Comparison of ENCODE assay signal across 18 cellular contexts in genomic region chr10:102997998-102998397, GRCh38.
DNase-seq lines count a peak whose midpoint lies in the region; ATAC-seq and TF ChIP-seq lines count a peak whose summit lies in the region.
"Had no signal": no experiment of that assay in that cellular context is flagged by ENCODE, and none has a peak within 500 bp of the region (broad histone marks: within the 10 kb centered on the region; RNA-seq: fewer than 3 reads in every experiment).

No MANE protein-coding gene starts in this region.

- ATAC-seq in activated CD8-positive, alpha-beta T cell treated with anti-CD3 and anti-CD28 coated beads for 36 hours = peak; percentile 27
- no peak for ATAC-seq in activated CD8-positive, alpha-beta T cell treated with anti-CD3 and anti-CD28 coated beads, Interleukin-2, amount 10 ng/mL, durations not matched to agents 7 days and 5 days
- ATAC-seq: mucosa of descending colon had no signal

- POLR2A ChIA-PET in activated CD8-positive, alpha-beta T cell treated with anti-CD3 and anti-CD28 coated beads for 36 hours (lab: Charles Lee) = no interaction called here
- POLR2A ChIA-PET in activated CD8-positive, alpha-beta T cell treated with anti-CD3 and anti-CD28 coated beads, Interleukin-2, amount 10 ng/mL, durations not matched to agents 7 days and 5 days (lab: Charles Lee) = no interaction called here

- no peak overlapping the region for H2AFZ ChIP-seq in osteoblast (ENCODE audit: low read length)
- H2AFZ ChIP-seq: GM23248 had no signal

- no peak overlapping the region for H3K27ac ChIP-seq in osteoblast (ENCODE audit: low read depth, low read length)
- H3K27ac ChIP-seq: GM23248, Peyer's patch had no signal

- H3K4me3 Mint-ChIP-seq in activated CD8-positive, alpha-beta T cell treated with anti-CD3 and anti-CD28 coated beads for 36 hours = no peak overlapping the region
- no peak overlapping the region for H3K4me3 Mint-ChIP-seq in activated CD8-positive, alpha-beta T cell treated with anti-CD3 and anti-CD28 coated beads, Interleukin-2, amount 10 ng/mL, durations not matched to agents 7 days and 5 days
- no peak overlapping the region for H3K4me3 Mint-ChIP-seq in progenitor cell of endocrine pancreas (ENCODE audit: low read depth)
- H3K4me3 Mint-ChIP-seq: activated B cell treated with CpG ODN at 0.5 μM for 24 hours; CD8-positive, alpha-beta memory T cell had no signal

- H4K20me1 ChIP-seq in osteoblast (ENCODE audit: insufficient read depth, low read length) = peaks cover 4% of the 10 kb centered on the region

- H3K4me2 ChIP-seq in osteoblast (ENCODE audit: insufficient read depth, low read length) = no peak overlapping the region

- no peak overlapping the region for H3K27ac Mint-ChIP-seq in activated CD8-positive, alpha-beta T cell treated with anti-CD3 and anti-CD28 coated beads for 36 hours
- no peak overlapping the region for H3K27ac Mint-ChIP-seq in activated CD8-positive, alpha-beta T cell treated with anti-CD3 and anti-CD28 coated beads, Interleukin-2, amount 10 ng/mL, durations not matched to agents 7 days and 5 days
- no peak overlapping the region for H3K27ac Mint-ChIP-seq in progenitor cell of endocrine pancreas
- H3K27ac Mint-ChIP-seq: activated B cell treated with CpG ODN at 0.5 μM for 24 hours; CD8-positive, alpha-beta memory T cell had no signal

- H3K27me3 Mint-ChIP-seq in activated CD8-positive, alpha-beta T cell treated with anti-CD3 and anti-CD28 coated beads for 36 hours = no peaks in the 10 kb centered on the region
- H3K27me3 Mint-ChIP-seq in activated CD8-positive, alpha-beta T cell treated with anti-CD3 and anti-CD28 coated beads, Interleukin-2, amount 10 ng/mL, durations not matched to agents 7 days and 5 days (ENCODE audit: low read depth) = no peaks in the 10 kb centered on the region
- H3K27me3 Mint-ChIP-seq in progenitor cell of endocrine pancreas = no peaks in the 10 kb centered on the region
- H3K27me3 Mint-ChIP-seq: activated B cell treated with CpG ODN at 0.5 μM for 24 hours had no signal

- no peaks in the 10 kb centered on the region for H3K79me2 ChIP-seq in osteoblast (ENCODE audit: insufficient read depth, low read length)

- H3K4me1 ChIP-seq in HAP-1 = peaks cover 9% of the 10 kb centered on the region
- peaks cover 4% of the 10 kb centered on the region for H3K4me1 ChIP-seq in osteoblast (ENCODE audit: insufficient read depth, low read length)
- H3K4me1 ChIP-seq: Peyer's patch had no signal

- DNase-seq in activated CD8-positive, alpha-beta T cell treated with anti-CD3 and anti-CD28 coated beads for 36 hours = no peak
- DNase-seq in activated CD8-positive, alpha-beta T cell treated with anti-CD3 and anti-CD28 coated beads, Interleukin-2, amount 10 ng/mL, durations not matched to agents 7 days and 5 days = no peak
- DNase-seq in HAP-1 (ENCODE audit: low spot score in 2 of 2) (peak; percentile 29 to 58), NCI-H146 treated with DMSO at 0.1 percent for 48 hours (lab: John Stamatoyannopoulos, UW; ENCODE audit: unreplicated experiment) (peak; percentile 79), osteoblast (ENCODE audit: insufficient read length, low spot score, missing footprints) (peak; percentile 66), progenitor cell of endocrine pancreas (ENCODE audit: low spot score, unreplicated experiment) (no peak), NAMALWA (ENCODE audit: low spot score) (no peak), NCI-H1048 (lab: John Stamatoyannopoulos, UW) (no peak)
- DNase-seq: activated B cell treated with CpG ODN at 0.5 μM for 24 hours; CD8-positive, alpha-beta memory T cell; erythroblast; glutamatergic neuron; GM23248; kidney; mucosa of descending colon; NCI-H1105 treated with DMSO at 0.1 percent for 48 hours; Peyer's patch; posterior cingulate gyrus had no signal

- in situ Hi-C loops in HAP-1 (cut with MboI; ENCODE audit: low sequenced_read_pairs) = no loop called here

- H3K9me3 Mint-ChIP-seq in activated CD8-positive, alpha-beta T cell treated with anti-CD3 and anti-CD28 coated beads for 36 hours = peaks cover 2% of the 10 kb centered on the region
- no peaks in the 10 kb centered on the region for H3K9me3 Mint-ChIP-seq in activated CD8-positive, alpha-beta T cell treated with anti-CD3 and anti-CD28 coated beads, Interleukin-2, amount 10 ng/mL, durations not matched to agents 7 days and 5 days (ENCODE audit: insufficient read depth)
- no peaks in the 10 kb centered on the region for H3K9me3 Mint-ChIP-seq in progenitor cell of endocrine pancreas (ENCODE audit: low read depth)
- H3K9me3 Mint-ChIP-seq: activated B cell treated with CpG ODN at 0.5 μM for 24 hours had no signal

- H3K27me3 ChIP-seq in HAP-1 (ENCODE audit: low read depth) (no peaks in the 10 kb centered on the region), osteoblast (ENCODE audit: insufficient read depth, low read length) (no peaks in the 10 kb centered on the region)
- H3K27me3 ChIP-seq: Peyer's patch had no signal

- CTCF ChIA-PET in activated CD8-positive, alpha-beta T cell treated with anti-CD3 and anti-CD28 coated beads for 36 hours (lab: Charles Lee) = interaction anchor here (0.9 to 1.9 kb wide), 2 partner anchors 80 to 246 kb away, joined by 3 to 6 read pairs; no protein-coding TSS in a partner anchor
- CTCF ChIA-PET in activated CD8-positive, alpha-beta T cell treated with anti-CD3 and anti-CD28 coated beads, Interleukin-2, amount 10 ng/mL, durations not matched to agents 7 days and 5 days (lab: Charles Lee) = no interaction called here

- H3K4me3 ChIP-seq in HAP-1 = no peak overlapping the region
- no peak overlapping the region for H3K4me3 ChIP-seq in osteoblast (ENCODE audit: insufficient read depth, low read length)
- H3K4me3 ChIP-seq: GM23248, mucosa of descending colon, Peyer's patch had no signal

- no peak for TF ChIP-seq CTCF in activated CD8-positive, alpha-beta T cell treated with anti-CD3 and anti-CD28 coated beads for 36 hours (IDR thresholded peaks at IDR 0.05)
- TF ChIP-seq CTCF in osteoblast (IDR thresholded peaks at IDR 0.05; ENCODE audit: extremely low read depth, low read depth, low read length) (no peak), progenitor cell of endocrine pancreas (IDR thresholded peaks at IDR 0.05; ENCODE audit: unreplicated experiment) (no peak)

- H3K9me3 ChIP-seq in HAP-1 (no peaks in the 10 kb centered on the region), osteoblast (ENCODE audit: low read depth, low read length) (no peaks in the 10 kb centered on the region)
- H3K9me3 ChIP-seq: mucosa of descending colon, Peyer's patch had no signal

- H3K4me1 Mint-ChIP-seq in activated CD8-positive, alpha-beta T cell treated with anti-CD3 and anti-CD28 coated beads for 36 hours (ENCODE audit: low read depth) = peaks cover 13% of the 10 kb centered on the region
- peaks cover 14% of the 10 kb centered on the region for H3K4me1 Mint-ChIP-seq in activated CD8-positive, alpha-beta T cell treated with anti-CD3 and anti-CD28 coated beads, Interleukin-2, amount 10 ng/mL, durations not matched to agents 7 days and 5 days (ENCODE audit: low read depth)
- peaks cover 12% of the 10 kb centered on the region for H3K4me1 Mint-ChIP-seq in progenitor cell of endocrine pancreas (ENCODE audit: low read depth)
- H3K4me1 Mint-ChIP-seq: activated B cell treated with CpG ODN at 0.5 μM for 24 hours had no signal

- no peaks in the 10 kb centered on the region for H3K36me3 Mint-ChIP-seq in activated CD8-positive, alpha-beta T cell treated with anti-CD3 and anti-CD28 coated beads for 36 hours (ENCODE audit: low read depth)
- H3K36me3 Mint-ChIP-seq in activated CD8-positive, alpha-beta T cell treated with anti-CD3 and anti-CD28 coated beads, Interleukin-2, amount 10 ng/mL, durations not matched to agents 7 days and 5 days (ENCODE audit: low read depth) = peaks cover 2% of the 10 kb centered on the region
- H3K36me3 Mint-ChIP-seq in progenitor cell of endocrine pancreas (ENCODE audit: insufficient read depth) = no peaks in the 10 kb centered on the region

- H3K36me3 ChIP-seq in HAP-1 (replicated peaks) (no peaks in the 10 kb centered on the region), osteoblast (ENCODE audit: insufficient read depth, low read length) (no peaks in the 10 kb centered on the region)
- H3K36me3 ChIP-seq: Peyer's patch had no signal

- intact Hi-C loops in activated CD8-positive, alpha-beta T cell treated with anti-CD3 and anti-CD28 coated beads for 36 hours (cut with micrococcal nuclease) = no loop called here

Comparison
In these comparisons a context has a peak if more than half of its experiments do, and no peak if none do; other contexts are left out.
1. DNase-seq: peak in HAP-1 (2 of 2), NCI-H146 treated with DMSO at 0.1 percent for 48 hours (single experiment) and osteoblast (single experiment); none in activated CD8-positive, alpha-beta T cell treated with anti-CD3 and anti-CD28 coated beads for 36 hours (single experiment), activated CD8-positive, alpha-beta T cell treated with anti-CD3 and anti-CD28 coated beads, Interleukin-2, amount 10 ng/mL, durations not matched to agents 7 days and 5 days (single experiment), progenitor cell of endocrine pancreas (single experiment), NAMALWA (single experiment) and NCI-H1048 (single experiment).